In genomic region chr16:50308237-50308965, GRCh38 we compare ENCODE assay signal across 14 cellular contexts. TPM values are rescaled to one million over a fixed set of nuclear protein-coding genes. Genes with fewer than 3 reads are reported as not detected.
A peak's percentile ranks its signal among the peaks of the same experiment; 100 is the strongest.
DNase-seq lines count a peak whose midpoint lies in the region; ATAC-seq lines count a peak whose summit lies in the region.
"Had no signal": no experiment of that assay in that cellular context is flagged by ENCODE, and none has a peak within 500 bp of the region (broad histone marks: within the 10 kb centered on the region; RNA-seq: fewer than 3 reads in every experiment).

No MANE protein-coding gene starts in this region.

- H3K27me3 Mint-ChIP-seq in effector memory CD8-positive, alpha-beta T cell, result no peaks in the 10 kb centered on the region

- peak overlapping the region; percentile 76 to 94 for H3K27ac Mint-ChIP-seq in effector memory CD8-positive, alpha-beta T cell

- no peaks in the 10 kb centered on the region for H3K9me3 Mint-ChIP-seq in effector memory CD8-positive, alpha-beta T cell

- DNase-seq in activated gamma-delta T cell treated with Interleukin-2 at 50 U/mL for 16 hours (peak; percentile 4), activated gamma-delta T cell (lab: John Stamatoyannopoulos, UW) (no peak), H7 (peak; percentile 43), cerebellar nuclear complex (lab: John Stamatoyannopoulos, UW) (no peak), NCI-H524 treated with DMSO at 0.1 percent for 48 hours (lab: John Stamatoyannopoulos, UW) (no peak)
- DNase-seq in effector memory CD8-positive, alpha-beta T cell, result no peak
- peak; percentile 21 for DNase-seq in stimulated activated CD8-positive, alpha-beta memory T cell treated with anti-CD3 and anti-CD28 coated beads, Interleukin-4, amount 100 ng/mL, for 48 hours
- DNase-seq: activated CD4-positive, alpha-beta T cell treated with anti-CD3 and anti-CD28 coated beads for 1 hour; NCI-H1092 treated with DMSO at 0.1 percent for 48 hours; nucleus accumbens; stimulated activated CD4-positive, alpha-beta T cell treated with anti-CD3 and anti-CD28 coated beads, Interleukin-12 subunit alpha, Interleukin-12 subunit beta, amount 100 ng/mL, for 4 hours had no signal

- H3K36me3 ChIP-seq in H7 (replicated peaks; ENCODE audit: control insufficient read depth, insufficient read depth, low read length), result no peaks in the 10 kb centered on the region

- no peaks in the 10 kb centered on the region for H3K27me3 ChIP-seq in H7 (ENCODE audit: control insufficient read depth, insufficient read depth, low read length)

- H3K4me3 ChIP-seq in H7 (ENCODE audit: insufficient read depth, low read depth, low read length), result no peak overlapping the region
- H3K4me3 ChIP-seq: lung had no signal

- H3K4me3 Mint-ChIP-seq in effector memory CD8-positive, alpha-beta T cell, result no peak overlapping the region

- ATAC-seq in effector memory CD8-positive, alpha-beta T cell (replicated peaks), result no peak
- no peak for ATAC-seq in HG03439 (IDR thresholded peaks at IDR 0.05; ENCODE audit: unreplicated experiment)
- ATAC-seq: esophagus mucosa had no signal

- peaks cover under 1 to 12% of the 10 kb centered on the region in 2 donors for H3K4me1 Mint-ChIP-seq in effector memory CD8-positive, alpha-beta T cell (ENCODE audit: low read depth in 2 of 2)

- peaks cover 47% of the 10 kb centered on the region for H3K36me3 Mint-ChIP-seq in effector memory CD8-positive, alpha-beta T cell (ENCODE audit: insufficient read depth)

RNA-seq across cellular contexts. Expression of gene ADCY7, which starts 42.0 kb away (rescaled TPM):
- 2.2 and 2.5 TPM in 2 replicates for total RNA-seq in H7 (2014; rRNA removed; shearing (Covaris generic))

Comparison
In these comparisons a context has a peak if more than half of its experiments do, and no peak if none do; other contexts are left out.
1. DNase-seq: peak in activated gamma-delta T cell treated with Interleukin-2 at 50 U/mL for 16 hours (single experiment), H7 (single experiment) and stimulated activated CD8-positive, alpha-beta memory T cell treated with anti-CD3 and anti-CD28 coated beads, Interleukin-4, amount 100 ng/mL, for 48 hours (single experiment); none in activated gamma-delta T cell (single experiment), effector memory CD8-positive, alpha-beta T cell (0 of 3), cerebellar nuclear complex (0 of 2) and NCI-H524 treated with DMSO at 0.1 percent for 48 hours (single experiment).